ENCODE assay signal across 10 cellular contexts in the genomic region with DNA sequence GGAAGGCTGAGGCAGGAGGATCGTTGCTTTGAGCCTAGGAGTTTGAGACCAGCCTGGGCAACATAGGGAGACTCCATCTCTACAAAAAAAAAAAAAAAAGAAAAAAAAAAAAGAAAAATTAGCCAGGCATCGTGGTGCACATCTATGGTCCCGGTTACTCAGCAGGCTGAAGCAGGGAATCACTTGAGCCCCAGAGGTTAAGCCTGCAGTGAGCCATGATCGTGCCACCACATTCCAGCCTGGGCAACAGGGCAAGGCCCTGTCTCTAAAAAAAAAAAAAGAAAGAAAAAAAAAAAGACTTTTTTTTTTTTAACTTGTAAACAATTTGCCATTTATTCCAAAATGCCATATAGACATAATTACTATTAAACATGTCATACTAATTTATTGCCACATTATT.
A peak's percentile ranks its signal among the peaks of the same experiment; 100 is the strongest.
DNase-seq lines count a peak whose midpoint lies in the region; ATAC-seq, FAIRE-seq and TF ChIP-seq lines count a peak whose summit lies in the region.
"Had no signal": no experiment of that assay in that cellular context is flagged by ENCODE, and none has a peak within 500 bp of the region (broad histone marks: within the 10 kb centered on the region; RNA-seq: fewer than 3 reads in every experiment).

No MANE protein-coding gene starts in this region.

- H3K56ac ChIP-seq in H1 (replicated peaks; ENCODE audit: insufficient read length, low read depth, low read length): no peak overlapping the region

- H3K4me3 Mint-ChIP-seq in GM23338: no peak overlapping the region
- no peak overlapping the region for H3K4me3 Mint-ChIP-seq in stimulated activated memory B cell treated with anti-CD40 and anti-IgM and Interleukin-4, amounts not matched to agents 10 μg/mL and 1 μg/mL and 100 μg/mL, for 72 hours

- WGBS in H1 (ENCODE audit: extremely low coverage in 1 of 2, insufficient coverage in 1 of 2, insufficient read length in 1 of 2, insufficient replicate concordance in 2 of 2, low coverage in 1 of 2, low lambda C conversion rate in 2 of 2, missing lambda C conversion rate in 1 of 2), 2 experiments: 81% methylated on average over 4 of the region's 4 CpGs; no CpG with 5 or more reads in 1 of the 2 experiments

- peaks cover 7% of the 10 kb centered on the region; the same call in 2 of the 3 replicates for H3K36me3 Mint-ChIP-seq in GM23338 (ENCODE audit: low read depth)
- peaks cover 13% of the 10 kb centered on the region for H3K36me3 Mint-ChIP-seq in stimulated activated memory B cell treated with anti-CD40 and anti-IgM and Interleukin-4, amounts not matched to agents 10 μg/mL and 1 μg/mL and 100 μg/mL, for 72 hours

- no peak for TF ChIP-seq EP300 in H1 (IDR thresholded peaks at IDR 0.05; ENCODE audit: borderline replicate concordance in 1 of 2, low read depth in 2 of 2, low read length in 2 of 2)

- H3K36me3 ChIP-seq in GM23338 (ENCODE audit: insufficient read depth): no peaks in the 10 kb centered on the region
- no peaks in the 10 kb centered on the region for H3K36me3 ChIP-seq in Peyer's patch
- peaks cover 0 to 3% (median 0%) of the 10 kb centered on the region in 4 experiments; a peak in 2 of 8 replicates for H3K36me3 ChIP-seq in H1 (ENCODE audit: control insufficient read depth in 2 of 4, insufficient read depth in 4 of 4, low read length in 3 of 4)

- H2AFZ ChIP-seq in GM23338 (no peak overlapping the region), H1 (ENCODE audit: low read length) (no peak overlapping the region)

- peak overlapping the region; percentile 82 for H3K27ac ChIP-seq in GM23338 (ENCODE audit: low read depth)
- peak overlapping the region in 3 of 4 donors; percentile 1 to 76 (median 39) for H3K27ac ChIP-seq in Peyer's patch
- no peak overlapping the region for H3K27ac ChIP-seq in H1 (ENCODE audit: low read depth, low read length)

- H3K4me1 Mint-ChIP-seq in GM23338: peaks cover 74% of the 10 kb centered on the region
- peaks cover 35% of the 10 kb centered on the region for H3K4me1 Mint-ChIP-seq in stimulated activated memory B cell treated with anti-CD40 and anti-IgM and Interleukin-4, amounts not matched to agents 10 μg/mL and 1 μg/mL and 100 μg/mL, for 72 hours

- H3K23ac ChIP-seq in H1 (ENCODE audit: insufficient read length): no peak overlapping the region

- H2BK20ac ChIP-seq in H1 (ENCODE audit: low read length): no peak overlapping the region

- H3K4me1 ChIP-seq in GM23338 (ENCODE audit: insufficient read depth) (peaks cover 78% of the 10 kb centered on the region), Peyer's patch (peaks cover 0 to 46% (median 2%) of the 10 kb centered on the region in 4 donors), H1 (replicated peaks in 1 of 4; ENCODE audit: control insufficient read depth in 3 of 4, insufficient read depth in 4 of 4, low read length in 3 of 4) (peaks cover 16 to 46% (median 27%) of the 10 kb centered on the region in 4 experiments)

- no peak overlapping the region for H3K4ac ChIP-seq in H1 (replicated peaks; ENCODE audit: insufficient read length, low read depth, low read length)

- H3K9me3 ChIP-seq in Peyer's patch (no peaks in the 10 kb centered on the region), H1 (ENCODE audit: insufficient read depth in 2 of 2, low read depth in 1 of 2, low read length in 1 of 2) (no peaks in the 10 kb centered on the region)

- H3K4me2 ChIP-seq in GM23338 (peak overlapping the region; percentile 61; the same call in 1 of the 2 replicates), H1 (ENCODE audit: insufficient read depth in 1 of 2, low read depth in 2 of 2, low read length in 2 of 2) (peak overlapping the region; percentile 26 to 55; a peak in 1 of 4 replicates)

- no peak overlapping the region for H3K9ac ChIP-seq in H1 (replicated peaks in 1 of 4; ENCODE audit: extremely low read depth in 1 of 4, low read depth in 3 of 4, low read length in 3 of 4)

- peak overlapping the region; percentile 63; the same call in 1 of the 2 replicates for H2BK12ac ChIP-seq in H1 (ENCODE audit: low read depth, low read length)

- H3K14ac ChIP-seq in H1 (ENCODE audit: insufficient read length): no peak overlapping the region

- peaks cover 9% of the 10 kb centered on the region for H3K79me1 ChIP-seq in H1 (ENCODE audit: low read depth, low read length)

- H3K4me3 ChIP-seq in GM23338 (no peak overlapping the region), Peyer's patch (no peak overlapping the region), H1 (ENCODE audit: extremely low read depth in 1 of 4, insufficient read depth in 2 of 4, low read depth in 3 of 4, low read length in 4 of 4) (no peak overlapping the region)

- peaks cover 13% of the 10 kb centered on the region for H3K27me3 Mint-ChIP-seq in GM23338 (ENCODE audit: insufficient read depth, low read depth, poor library complexity)
- no peaks in the 10 kb centered on the region for H3K27me3 Mint-ChIP-seq in stimulated activated memory B cell treated with anti-CD40 and anti-IgM and Interleukin-4, amounts not matched to agents 10 μg/mL and 1 μg/mL and 100 μg/mL, for 72 hours

- no peak for TF ChIP-seq RAD21 in H1 (IDR thresholded peaks at IDR 0.05 in 1 of 2, conservative IDR thresholded peaks at IDR 0.05 in 1 of 2; ENCODE audit: low read depth in 2 of 2, low read length in 2 of 2)

- no peak overlapping the region; the same call in 1 of the 2 replicates for H3K27ac Mint-ChIP-seq in GM23338
- H3K27ac Mint-ChIP-seq in stimulated activated memory B cell treated with anti-CD40 and anti-IgM and Interleukin-4, amounts not matched to agents 10 μg/mL and 1 μg/mL and 100 μg/mL, for 72 hours: peak overlapping the region; percentile 73

- H3F3A ChIP-seq in GM23338 (replicated peaks; ENCODE audit: low read depth): peaks cover 18% of the 10 kb centered on the region

- no peak overlapping the region for H2BK5ac ChIP-seq in H1 (ENCODE audit: low read depth, low read length)

- ATAC-seq in GM23338: no peak
- no peak for ATAC-seq in stimulated activated memory B cell treated with anti-CD40 and anti-IgM and Interleukin-4, amounts not matched to agents 10 μg/mL and 1 μg/mL and 100 μg/mL, for 72 hours
- ATAC-seq in HG03378 (IDR thresholded peaks at IDR 0.05; ENCODE audit: unreplicated experiment): no peak

- H2BK120ac ChIP-seq in H1 (replicated peaks; ENCODE audit: low read depth, low read length): no peak overlapping the region

- H4K5ac ChIP-seq in H1 (ENCODE audit: insufficient read length, low read depth, low read length): peak overlapping the region; percentile 52

- TF ChIP-seq POLR2A in Peyer's patch (IDR thresholded peaks at IDR 0.05) (no peak), H1 (IDR thresholded peaks at IDR 0.05; ENCODE audit: control extremely low read depth in 1 of 2, low read depth in 2 of 2, low read length in 2 of 2) (no peak)

- no peak overlapping the region for H4K91ac ChIP-seq in H1 (replicated peaks; ENCODE audit: insufficient read length, low read length)

- H4K20me1 ChIP-seq in GM23338 (replicated peaks; ENCODE audit: insufficient read depth) (peaks cover 12% of the 10 kb centered on the region), H1 (replicated peaks in 1 of 2; ENCODE audit: control insufficient read depth in 1 of 2, insufficient read depth in 2 of 2, low read length in 2 of 2) (peaks cover 2% of the 10 kb centered on the region in 2 experiments)

- FAIRE-seq in H1 (lab: Jason Lieb, UNC): no peak

- H2BK15ac ChIP-seq in H1 (ENCODE audit: low read length): no peak overlapping the region

- no peaks in the 10 kb centered on the region for H3K9me2 ChIP-seq in GM23338 (ENCODE audit: insufficient read depth)

- no peak for DNase-seq in GM23338 (ENCODE audit: low spot score)
- DNase-seq in Peyer's patch: no peak
- no peak for DNase-seq in H1 (ENCODE audit: low read depth in 1 of 2, low spot score in 2 of 2)
- no peak for DNase-seq in cortex of kidney (lab: John Stamatoyannopoulos, UW)
- no peak for DNase-seq in NCI-H226
- DNase-seq: IMR-90, NCI-H2171 treated with DMSO at 0.1 percent for 48 hours, RPMI8226 had no signal

- 0 out of 2 replicates have a peak overlapping the region, but pooled peaks have one; percentile 59 for H2AK5ac ChIP-seq in H1 (ENCODE audit: low read depth, low read length)

- H3K18ac ChIP-seq in H1 (ENCODE audit: extremely low read depth, low read length): no peak overlapping the region

- TF ChIP-seq CTCF in GM23338 (conservative IDR thresholded peaks at IDR 0.05; ENCODE audit: low read depth in 2 of 2) (no peak), Peyer's patch (IDR thresholded peaks at IDR 0.05) (no peak), H1 (IDR thresholded peaks at IDR 0.05; ENCODE audit: control extremely low read depth in 1 of 3, insufficient read depth in 1 of 3, low read depth in 1 of 3, low read length in 3 of 3) (no peak)

- POLR2A ChIA-PET in H1 (lab: Charles Lee; ENCODE audit: partially characterized antibody): interaction anchor here (0.7 to 1.6 kb wide), 6 partner anchors 7 to 65 kb away, joined by 3 to 7 read pairs (median 4); partner anchors contain the start of gene SERINC5

- no peaks in the 10 kb centered on the region for H3K23me2 ChIP-seq in H1 (ENCODE audit: low read depth, low read length)

- CTCF ChIA-PET in H1 (lab: Charles Lee; ENCODE audit: partially characterized antibody): interaction anchor here (0.7 to 1.5 kb wide), 2 partner anchors 65 to 115 kb away, joined by 3 read pairs; no protein-coding TSS in a partner anchor

- H3K79me2 ChIP-seq in GM23338 (replicated peaks; ENCODE audit: insufficient read depth): peaks cover 95% of the 10 kb centered on the region
- H3K79me2 ChIP-seq in H1 (ENCODE audit: control insufficient read depth in 1 of 2, insufficient read depth in 2 of 2, low read length in 2 of 2): peaks cover 0 to 88% of the 10 kb centered on the region in 2 experiments; a peak in 3 of 4 replicates

- H3K9me3 Mint-ChIP-seq in GM23338: no peaks in the 10 kb centered on the region
- no peaks in the 10 kb centered on the region for H3K9me3 Mint-ChIP-seq in stimulated activated memory B cell treated with anti-CD40 and anti-IgM and Interleukin-4, amounts not matched to agents 10 μg/mL and 1 μg/mL and 100 μg/mL, for 72 hours

- no peaks in the 10 kb centered on the region for H3K27me3 ChIP-seq in GM23338 (ENCODE audit: insufficient read depth)
- H3K27me3 ChIP-seq in Peyer's patch: no peaks in the 10 kb centered on the region
- H3K27me3 ChIP-seq in H1 (replicated peaks in 1 of 4; ENCODE audit: control insufficient read depth in 3 of 4, extremely low read depth in 1 of 4, insufficient read depth in 3 of 4, low read length in 3 of 4): no peaks in the 10 kb centered on the region

- no peak overlapping the region for H4K8ac ChIP-seq in H1 (ENCODE audit: extremely low read depth, insufficient read depth, low read length)

TF ChIP-seq in GM23338, 12 proteins besides CTCF, POLR2A, EP300 and RAD21 (continues in another document):
- TF ChIP-seq CREB1 (CRISPR knock-in tag; IDR thresholded peaks at IDR 0.05; ENCODE audit: low read depth) (no peak), ZNF114 (CRISPR knock-in tag; IDR thresholded peaks at IDR 0.05) (no peak), POLR2AphosphoS5 (IDR thresholded peaks at IDR 0.05; ENCODE audit: low read depth) (no peak)

TF ChIP-seq in H1, 55 proteins besides CTCF, POLR2A, EP300 and RAD21:
- TF ChIP-seq CBX8 (IDR thresholded peaks at IDR 0.05; ENCODE audit: borderline replicate concordance, low read depth, low read length): no peak
- no peak for TF ChIP-seq TAF7 (optimal IDR thresholded peaks at IDR 0.05; ENCODE audit: borderline replicate concordance, low read depth, low read length)
- TF ChIP-seq MAFK (IDR thresholded peaks at IDR 0.05; ENCODE audit: low read depth, low read length): no peak
- TF ChIP-seq TEAD4 (IDR thresholded peaks at IDR 0.05; ENCODE audit: low read depth, low read length): 0 out of 2 replicates have a peak, but pooled peaks have one; percentile 8
